ENCODE assay signal across 1 cellular context in the genomic region with DNA sequence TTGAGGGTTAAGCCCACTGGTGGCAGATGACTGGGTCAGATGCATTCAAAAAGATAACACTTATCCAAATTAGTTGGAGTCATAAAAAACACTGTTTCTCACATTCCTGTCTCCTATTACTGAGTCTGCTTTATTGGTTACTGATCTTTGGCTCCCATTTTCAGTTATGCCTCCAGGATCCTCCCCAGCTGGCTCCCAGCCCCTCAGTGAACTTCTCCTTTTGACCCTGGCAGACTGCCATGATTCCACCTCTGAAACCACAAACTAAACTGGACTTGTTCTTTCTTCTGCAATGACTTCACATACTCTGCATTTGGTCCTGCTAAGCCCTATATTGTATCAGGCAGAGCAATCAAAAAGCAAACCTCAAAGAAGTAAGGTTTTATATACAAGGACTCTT.
TF ChIP-seq lines count a peak whose summit lies in the region.

No MANE protein-coding gene starts in this region.

TF ChIP-seq in GM23338, 12 proteins besides CTCF, POLR2A, EP300 and RAD21 (continued from another document):
- no peak for TF ChIP-seq ZNF462 (CRISPR knock-in tag; IDR thresholded peaks at IDR 0.05)
- no peak for TF ChIP-seq JUNB (IDR thresholded peaks at IDR 0.05; ENCODE audit: unreplicated experiment)
TF ChIP-seq in GM23338: peak in this region for 0.
